10 cellular contexts compared by ENCODE assay signal in the genomic region with DNA sequence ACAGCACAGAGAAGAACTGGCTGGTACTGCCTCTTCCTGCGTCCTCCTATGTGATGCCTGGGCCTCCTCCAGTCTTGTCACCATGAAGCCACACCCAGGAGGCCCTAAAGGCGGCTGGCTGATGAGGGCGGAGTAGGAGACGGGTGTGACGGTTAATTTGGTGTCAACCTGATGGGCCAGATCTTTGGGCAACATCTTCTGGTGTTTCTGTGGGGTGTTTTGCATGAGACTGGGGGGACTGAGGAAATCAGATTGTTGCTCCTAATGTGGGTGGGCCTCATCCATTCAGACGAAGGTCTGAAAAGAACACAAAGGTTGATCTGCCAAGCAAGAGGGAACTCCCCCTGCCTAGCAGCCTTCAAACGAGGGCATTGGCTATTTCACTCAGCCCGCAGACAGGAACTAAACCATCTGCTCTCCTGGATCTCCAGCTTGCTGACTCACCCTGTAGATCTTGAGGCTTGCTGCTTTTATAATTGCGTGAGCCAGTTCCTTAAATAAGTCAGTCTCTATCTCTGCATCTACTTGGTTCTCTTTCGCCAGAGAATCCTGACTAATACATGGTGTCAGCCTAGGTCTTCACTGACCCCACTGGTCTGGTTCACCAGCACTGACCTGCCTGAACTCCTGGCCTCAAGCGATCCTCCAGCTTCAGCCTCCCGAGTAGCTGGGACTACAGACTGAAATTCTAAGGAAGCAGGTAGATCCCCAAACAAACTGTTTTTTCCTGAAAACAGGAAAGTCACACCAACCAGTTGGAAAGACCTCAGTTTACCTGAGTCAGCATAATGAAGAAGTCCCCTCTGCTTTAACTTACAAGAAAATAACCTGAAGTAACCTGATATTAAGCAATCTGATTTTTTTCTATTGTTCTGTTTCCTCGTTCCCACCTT. TPM values are rescaled to one million over a fixed set of nuclear protein-coding genes. Genes with fewer than 3 reads are reported as not detected.
DNase-seq lines count a peak whose midpoint lies in the region; ATAC-seq and TF ChIP-seq lines count a peak whose summit lies in the region.
"Had no signal": no experiment of that assay in that cellular context is flagged by ENCODE, and none has a peak within 500 bp of the region (broad histone marks: within the 10 kb centered on the region; RNA-seq: fewer than 3 reads in every experiment).

No MANE protein-coding gene starts in this region.

- H2BK5ac ChIP-seq in neuronal stem cell (ENCODE audit: low read length) = no peak overlapping the region

- H3K36me3 Mint-ChIP-seq in activated T-helper 1 cell treated with anti-CD3 and anti-CD28 coated beads, Interleukin-12 subunit alpha, Interleukin-12 subunit beta, Interleukin-2, Interleukin-4 antibody, amounts not matched to agents 30 ng/mL and 10 ng/mL and 1 ng/mL, durations not matched to agents 14 hours and 24 hours and 36 hours (ENCODE audit: low read depth) = no peaks in the 10 kb centered on the region

- no peaks in the 10 kb centered on the region for H3K79me1 ChIP-seq in neuronal stem cell (ENCODE audit: low read depth, low read length)

- no TSS peak for BruUV-seq in PC-9 (replicated peaks; lab: Mats Ljungman, UMichigan)

- no peak overlapping the region for H3K9ac ChIP-seq in neuronal stem cell (ENCODE audit: low read depth, low read length, poor library complexity)

- H3F3A ChIP-seq in PC-9 (ENCODE audit: insufficient read depth, low read depth) = no peaks in the 10 kb centered on the region

- no peaks in the 10 kb centered on the region for H3K9me3 ChIP-seq in heart left ventricle
- H3K9me3 ChIP-seq in right atrium auricular region = no peaks in the 10 kb centered on the region
- H3K9me3 ChIP-seq in PC-9 (ENCODE audit: insufficient read depth, low read depth) = no peaks in the 10 kb centered on the region
- H3K9me3 ChIP-seq in esophagus (ENCODE audit: control insufficient read depth in 2 of 2, insufficient read depth in 1 of 2, low read depth in 1 of 2, low read length in 1 of 2) = no peaks in the 10 kb centered on the region
- no peaks in the 10 kb centered on the region for H3K9me3 ChIP-seq in transverse colon
- no peaks in the 10 kb centered on the region for H3K9me3 ChIP-seq in neuronal stem cell (replicated peaks in 1 of 2; ENCODE audit: control insufficient read depth in 2 of 2, insufficient read depth in 1 of 2, low read depth in 1 of 2, low read length in 2 of 2)
- H3K9me3 ChIP-seq: heart right ventricle had no signal

- intact Hi-C loops in heart left ventricle (cut with DNase I) (loop anchor here in 5 of 10 donors (5.0 to 10.0 kb wide), 4 partner anchors 161 to 281 kb away; no protein-coding TSS in a partner anchor), PC-9 (cut with micrococcal nuclease; ENCODE audit: unreplicated experiment) (no loop called here), transverse colon (cut with DNase I; ENCODE audit: low total_unique reads) (no loop called here)
- intact Hi-C loops in activated T-helper 1 cell treated with anti-CD3 and anti-CD28 coated beads, Interleukin-12 subunit alpha, Interleukin-12 subunit beta, Interleukin-2, Interleukin-4 antibody, amounts not matched to agents 30 ng/mL and 10 ng/mL and 1 ng/mL, durations not matched to agents 14 hours and 24 hours and 36 hours (cut with micrococcal nuclease) = no loop called here

- no peak overlapping the region for H3K4me3 Mint-ChIP-seq in activated T-helper 1 cell treated with anti-CD3 and anti-CD28 coated beads, Interleukin-12 subunit alpha, Interleukin-12 subunit beta, Interleukin-2, Interleukin-4 antibody, amounts not matched to agents 30 ng/mL and 10 ng/mL and 1 ng/mL, durations not matched to agents 14 hours and 24 hours and 36 hours

- H3K27ac ChIP-seq in heart left ventricle (peak overlapping the region in 1 of 12 donors; percentile 69), right atrium auricular region (no peak overlapping the region), PC-9 (no peak overlapping the region), esophagus (ENCODE audit: low read depth in 2 of 2, low read length in 1 of 2) (peak overlapping the region; percentile 2 to 82), transverse colon (no peak overlapping the region), neuronal stem cell (replicated peaks; ENCODE audit: low read length) (no peak overlapping the region)

- no peak overlapping the region for H3K27ac Mint-ChIP-seq in activated T-helper 1 cell treated with anti-CD3 and anti-CD28 coated beads, Interleukin-12 subunit alpha, Interleukin-12 subunit beta, Interleukin-2, Interleukin-4 antibody, amounts not matched to agents 30 ng/mL and 10 ng/mL and 1 ng/mL, durations not matched to agents 14 hours and 24 hours and 36 hours

- no peaks in the 10 kb centered on the region for H4K20me1 ChIP-seq in PC-9 (ENCODE audit: insufficient read depth)

- peak in 2 of 5 donors; percentile 26 to 36 for DNase-seq in heart left ventricle
- no peak for DNase-seq in right atrium auricular region (ENCODE audit: low spot score)
- peak; percentile 25 to 45 for DNase-seq in PC-9
- DNase-seq in transverse colon = peak; percentile 40
- DNase-seq in neuronal stem cell (ENCODE audit: low spot score) = no peak
- no peak for DNase-seq in activated T-helper 1 cell treated with anti-CD3 and anti-CD28 coated beads, Interleukin-12 subunit alpha, Interleukin-12 subunit beta, Interleukin-2, Interleukin-4 antibody, amounts not matched to agents 30 ng/mL and 10 ng/mL and 1 ng/mL, durations not matched to agents 14 hours and 24 hours and 36 hours (ENCODE audit: low spot score)
- no peak for DNase-seq in NCI-H146 (lab: John Stamatoyannopoulos, UW)
- DNase-seq: heart right ventricle; stimulated activated CD4-positive, alpha-beta T cell treated with anti-CD3 and anti-CD28 coated beads, Interleukin-15, amount 100 ng/mL, for 24 hours had no signal

- in situ Hi-C loops in transverse colon (cut with MboI; ENCODE audit: low pct_ligation_motif_present in 1 of 4, low pct_unique_long_range_greater_than_20kb in 1 of 4, low sequenced_read_pairs in 3 of 4) = no loop called here

- H3K4me2 ChIP-seq in PC-9 (no peak overlapping the region), neuronal stem cell (ENCODE audit: insufficient read depth, low read length, poor library complexity, severe bottlenecking) (no peak overlapping the region)

- H3K36me3 ChIP-seq in heart left ventricle (no peaks in the 10 kb centered on the region), right atrium auricular region (no peaks in the 10 kb centered on the region), PC-9 (ENCODE audit: low read depth) (no peaks in the 10 kb centered on the region), esophagus (ENCODE audit: control insufficient read depth in 2 of 2, insufficient read depth in 2 of 2, low read length in 1 of 2) (no peaks in the 10 kb centered on the region), transverse colon (no peaks in the 10 kb centered on the region), neuronal stem cell (replicated peaks in 1 of 2; ENCODE audit: control insufficient read depth in 2 of 2, insufficient read depth in 2 of 2, low read length in 2 of 2) (no peaks in the 10 kb centered on the region)
- H3K36me3 ChIP-seq: heart right ventricle had no signal

- H3K23ac ChIP-seq in neuronal stem cell (ENCODE audit: low read depth, low read length, poor library complexity) = no peak overlapping the region

- CTCF ChIA-PET in PC-9 (lab: Charles Lee) = no interaction called here

- H3K9me3 Mint-ChIP-seq in activated T-helper 1 cell treated with anti-CD3 and anti-CD28 coated beads, Interleukin-12 subunit alpha, Interleukin-12 subunit beta, Interleukin-2, Interleukin-4 antibody, amounts not matched to agents 30 ng/mL and 10 ng/mL and 1 ng/mL, durations not matched to agents 14 hours and 24 hours and 36 hours = no peaks in the 10 kb centered on the region

- no peak overlapping the region for H3K4ac ChIP-seq in neuronal stem cell (ENCODE audit: low read length)

- TF ChIP-seq POLR2A in heart left ventricle (IDR thresholded peaks at IDR 0.05) (no peak), transverse colon (IDR thresholded peaks at IDR 0.05) (no peak)

- no peak overlapping the region for H3K14ac ChIP-seq in neuronal stem cell (ENCODE audit: low read length)

- H3K27me3 Mint-ChIP-seq in activated T-helper 1 cell treated with anti-CD3 and anti-CD28 coated beads, Interleukin-12 subunit alpha, Interleukin-12 subunit beta, Interleukin-2, Interleukin-4 antibody, amounts not matched to agents 30 ng/mL and 10 ng/mL and 1 ng/mL, durations not matched to agents 14 hours and 24 hours and 36 hours (ENCODE audit: insufficient read depth) = peaks cover 7% of the 10 kb centered on the region

- no peaks in the 10 kb centered on the region for H3K9me2 ChIP-seq in PC-9 (ENCODE audit: insufficient read depth)

- no peaks in the 10 kb centered on the region for H3K79me2 ChIP-seq in PC-9 (ENCODE audit: low read depth)

- TF ChIP-seq EP300 in transverse colon (IDR thresholded peaks at IDR 0.05; ENCODE audit: low read depth) = no peak

- H3K4me1 ChIP-seq in heart left ventricle (peaks cover 0 to 21% (median 0%) of the 10 kb centered on the region in 12 donors), right atrium auricular region (no peaks in the 10 kb centered on the region), PC-9 (replicated peaks; ENCODE audit: insufficient read depth) (no peaks in the 10 kb centered on the region), esophagus (ENCODE audit: control insufficient read depth in 2 of 2, insufficient read depth in 2 of 2, low read length in 1 of 2) (peaks cover 0 to 17% of the 10 kb centered on the region in 2 donors), transverse colon (peaks cover 5 to 10% (median 8%) of the 10 kb centered on the region in 4 donors), neuronal stem cell (ENCODE audit: control insufficient read depth in 2 of 2, insufficient read depth in 1 of 2, low read depth in 1 of 2, low read length in 2 of 2) (peaks cover 2 to 6% of the 10 kb centered on the region in 2 donors)

- no peak overlapping the region for H3K4me3 ChIP-seq in heart left ventricle
- no peak overlapping the region for H3K4me3 ChIP-seq in right atrium auricular region
- no peak overlapping the region for H3K4me3 ChIP-seq in PC-9
- H3K4me3 ChIP-seq in esophagus (ENCODE audit: low read depth in 1 of 2, low read length in 2 of 2) = no peak overlapping the region
- no peak overlapping the region for H3K4me3 ChIP-seq in transverse colon
- no peak overlapping the region for H3K4me3 ChIP-seq in neuronal stem cell (ENCODE audit: low read length in 2 of 2)
- H3K4me3 ChIP-seq: heart right ventricle had no signal

- no peak for TF ChIP-seq CTCF in heart left ventricle (IDR thresholded peaks at IDR 0.05)
- no peak for TF ChIP-seq CTCF in right atrium auricular region (IDR thresholded peaks at IDR 0.05)
- TF ChIP-seq CTCF in PC-9 (conservative IDR thresholded peaks at IDR 0.05) = no peak
- TF ChIP-seq CTCF in transverse colon (IDR thresholded peaks at IDR 0.05) = no peak

- H4K8ac ChIP-seq in neuronal stem cell (ENCODE audit: low read depth, low read length) = no peak overlapping the region

- H2BK15ac ChIP-seq in neuronal stem cell (ENCODE audit: low read length) = no peak overlapping the region

- H2AFZ ChIP-seq in PC-9 (no peak overlapping the region), neuronal stem cell (ENCODE audit: low read length) (no peak overlapping the region)

- H3K27me3 ChIP-seq in heart left ventricle (peaks cover 0 to 2% (median 0%) of the 10 kb centered on the region in 9 donors), right atrium auricular region (no peaks in the 10 kb centered on the region), PC-9 (ENCODE audit: insufficient read depth, low read depth) (no peaks in the 10 kb centered on the region), esophagus (ENCODE audit: control insufficient read depth in 1 of 2, insufficient read depth in 2 of 2, low read length in 2 of 2) (no peaks in the 10 kb centered on the region), transverse colon (no peaks in the 10 kb centered on the region), neuronal stem cell (ENCODE audit: control insufficient read depth in 3 of 3, insufficient read depth in 3 of 3, low read depth in 1 of 3, low read length in 3 of 3) (peaks cover 0 to 19% (median 0%) of the 10 kb centered on the region in 3 experiments)

- peak in 3 of 4 donors; percentile 36 to 65 (median 36) for ATAC-seq in heart left ventricle

- H2BK120ac ChIP-seq in neuronal stem cell (ENCODE audit: low read depth, low read length) = no peak overlapping the region

- no peak overlapping the region for H4K91ac ChIP-seq in neuronal stem cell (ENCODE audit: low read depth, low read length, poor library complexity)

- H3K18ac ChIP-seq in neuronal stem cell (ENCODE audit: low read length) = no peak overlapping the region

- H2BK12ac ChIP-seq in neuronal stem cell (ENCODE audit: low read length) = no peak overlapping the region

- H2AK5ac ChIP-seq in neuronal stem cell (ENCODE audit: low read depth, low read length) = no peak overlapping the region

- 75 to 82% (median 76%) methylated on average over 13 of the region's 13 CpGs for WGBS in heart left ventricle, 4 donors
- 59% methylated on average over 13 of the region's 13 CpGs for WGBS in esophagus, 2 donors
- 59 to 67% methylated on average over 5 to 13 of the region's 13 CpGs for WGBS in transverse colon (ENCODE audit: low coverage in 1 of 2), 2 donors
- no CpG with 5 or more reads among the region's 13 CpGs for WGBS in neuronal stem cell (ENCODE audit: extremely low coverage in 2 of 2, insufficient read length in 2 of 2, insufficient replicate concordance in 1 of 2), 2 donors

- peaks cover 8% of the 10 kb centered on the region for H3K4me1 Mint-ChIP-seq in activated T-helper 1 cell treated with anti-CD3 and anti-CD28 coated beads, Interleukin-12 subunit alpha, Interleukin-12 subunit beta, Interleukin-2, Interleukin-4 antibody, amounts not matched to agents 30 ng/mL and 10 ng/mL and 1 ng/mL, durations not matched to agents 14 hours and 24 hours and 36 hours (ENCODE audit: low read depth)

- POLR2A ChIA-PET in PC-9 (lab: Charles Lee; ENCODE audit: unreplicated experiment) = no interaction called here

RNA-seq across cellular contexts. Expression of a gene that starts 12.8 kb away (rescaled TPM):
- total RNA-seq in heart left ventricle (10 to 100 TPM in 8 of 9 donors, 1 to 10 TPM in 1; 9.4 to 18.6 (median 13.8) TPM), right atrium auricular region (10 to 100 TPM; 10.6 to 13.1 TPM), PC-9 (2021) (48.6 and 57.3 TPM in 2 replicates), transverse colon (10 to 100 TPM in 3 of 4 donors, 1 to 10 TPM in 1; 4.1 to 35.7 (median 26.9) TPM)
- polyA plus RNA-seq in heart left ventricle (10 to 100 TPM; 10.6 to 13.6 TPM), esophagus (10 to 100 TPM; 10.3 to 23.6 TPM)
- 36.6 TPM for polyA plus RNA-seq in neuronal stem cell (2013, experiment 1 of 2)
- 36.1 TPM for polyA plus RNA-seq in neuronal stem cell (2013, experiment 2 of 2)
- total RNA-seq in activated T-helper 1 cell treated with anti-CD3 and anti-CD28 coated beads, Interleukin-12 subunit alpha, Interleukin-12 subunit beta, Interleukin-2, Interleukin-4 antibody, amounts not matched to agents 30 ng/mL and 10 ng/mL and 1 ng/mL, durations not matched to agents 14 hours and 24 hours and 36 hours = 28.4 and 28.5 TPM in 2 replicates

RNA-seq across cellular contexts. Expression of a gene that starts 25.1 kb away (rescaled TPM):
- total RNA-seq in heart left ventricle (under 1 TPM in 3 of 9 donors, not detected in 6; 0.17 to 0.84 (median 0.24) TPM), right atrium auricular region (under 1 TPM; 0.48 to 0.59 TPM), PC-9 (2021) (not detected in 2 replicates), transverse colon (100 to 1,000 TPM in 1 of 4 donors, 10 to 100 TPM in 3; 19.7 to 156 (median 59.0) TPM)
- polyA plus RNA-seq in heart left ventricle (under 1 TPM in 1 of 2 donors, not detected in 1; 0.14 TPM), esophagus (under 1 TPM; 0.06 to 0.07 TPM)
- 0.26 TPM for polyA plus RNA-seq in neuronal stem cell (2013, experiment 1 of 2)
- 0.26 TPM for polyA plus RNA-seq in neuronal stem cell (2013, experiment 2 of 2)
- not detected in 2 replicates for total RNA-seq in activated T-helper 1 cell treated with anti-CD3 and anti-CD28 coated beads, Interleukin-12 subunit alpha, Interleukin-12 subunit beta, Interleukin-2, Interleukin-4 antibody, amounts not matched to agents 30 ng/mL and 10 ng/mL and 1 ng/mL, durations not matched to agents 14 hours and 24 hours and 36 hours

Comparison
In these comparisons a context has a peak if more than half of its experiments do, and no peak if none do; other contexts are left out.
1. DNase-seq: peak in PC-9 (2 of 2) and transverse colon (single experiment); none in right atrium auricular region (single experiment), neuronal stem cell (single experiment), activated T-helper 1 cell treated with anti-CD3 and anti-CD28 coated beads, Interleukin-12 subunit alpha, Interleukin-12 subunit beta, Interleukin-2, Interleukin-4 antibody, amounts not matched to agents 30 ng/mL and 10 ng/mL and 1 ng/mL, durations not matched to agents 14 hours and 24 hours and 36 hours (single experiment) and NCI-H146 (single experiment).
2. H3K27ac ChIP-seq: peak in esophagus (2 of 2); none in right atrium auricular region (0 of 2), PC-9 (single experiment), transverse colon (0 of 4) and neuronal stem cell (single experiment).
3. RNA of a gene that starts 25.1 kb away (total RNA-seq): 19.7 to 156 TPM in transverse colon; 0.48 to 0.59 TPM in right atrium auricular region, 0.17 to 0.84 TPM in heart left ventricle, not detected in PC-9 and not detected in activated T-helper 1 cell treated with anti-CD3 and anti-CD28 coated beads, Interleukin-12 subunit alpha, Interleukin-12 subunit beta, Interleukin-2, Interleukin-4 antibody, amounts not matched to agents 30 ng/mL and 10 ng/mL and 1 ng/mL, durations not matched to agents 14 hours and 24 hours and 36 hours; every median in the first group is over 10 times any median in the second.